In genomic region chr1:10803971-10804820, GRCh38 we compare ENCODE assay signal across 10 cellular contexts. TPM values are rescaled to one million over a fixed set of nuclear protein-coding genes. Genes with fewer than 3 reads are reported as not detected.
DNase-seq lines count a peak whose midpoint lies in the region; ATAC-seq and TF ChIP-seq lines count a peak whose summit lies in the region.
"Had no signal": no experiment of that assay in that cellular context is flagged by ENCODE, and none has a peak within 500 bp of the region (broad histone marks: within the 10 kb centered on the region; RNA-seq: fewer than 3 reads in every experiment).

No MANE protein-coding gene starts in this region.

- H3K27ac ChIP-seq in RWPE2 (ENCODE audit: poor library complexity, severe bottlenecking): peak overlapping the region; percentile 31

- no peak for TF ChIP-seq CTCF in RWPE2 (IDR thresholded peaks at IDR 0.05; ENCODE audit: poor library complexity, severe bottlenecking)

- no peaks in the 10 kb centered on the region for H3K27me3 ChIP-seq in RWPE2 (ENCODE audit: insufficient read depth, poor library complexity, severe bottlenecking)

- peaks cover 13% of the 10 kb centered on the region for H3K4me1 ChIP-seq in RWPE2 (ENCODE audit: insufficient read depth, poor library complexity, severe bottlenecking)

- H3K9me3 ChIP-seq in RWPE2 (ENCODE audit: severe bottlenecking): no peaks in the 10 kb centered on the region

- ATAC-seq in RWPE2 (ENCODE audit: low read depth) (peak; percentile 95), left colon (peak; percentile 92)

- intact Hi-C loops in left colon (cut with DNase I, micrococcal nuclease): no loop called here

- no peaks in the 10 kb centered on the region for H3K36me3 ChIP-seq in RWPE2 (ENCODE audit: low read depth)

- H3K4me3 ChIP-seq in RWPE2 (ENCODE audit: severe bottlenecking): no peak overlapping the region

- DNase-seq in stimulated activated CD4-positive, alpha-beta T cell treated with anti-CD3 and anti-CD28 coated beads, Interleukin-4, amount 100 ng/mL, for 1 hour: peak; percentile 16
- no peak for DNase-seq in stimulated activated CD4-positive, alpha-beta T cell treated with anti-CD3 and anti-CD28 coated beads, Interleukin-2, amount 100 ng/mL, for 48 hours
- no peak for DNase-seq in RWPE2 (ENCODE audit: low spot score)
- DNase-seq in left colon: peak; percentile 87 to 93
- no peak for DNase-seq in SIG-M5 (lab: John Stamatoyannopoulos, UW)
- DNase-seq in nucleus accumbens (lab: John Stamatoyannopoulos, UW): no peak
- DNase-seq in stimulated activated naive CD4-positive, alpha-beta T cell treated with Interleukin-2 at 50 U/mL for 16 hours (lab: John Stamatoyannopoulos, UW): no peak
- no peak for DNase-seq in AG20443 (ENCODE audit: low spot score)
- DNase-seq: CD4-positive, CD25-positive, alpha-beta regulatory T cell; NCI-H2081 had no signal

RNA-seq across cellular contexts. Expression of gene CASZ1, which starts 7.8 kb away (rescaled TPM):
- 10 to 100 TPM; 61.3 to 63.8 TPM for total RNA-seq in left colon

Comparison
In these comparisons a context has a peak if more than half of its experiments do, and no peak if none do; other contexts are left out.
1. DNase-seq: peak in stimulated activated CD4-positive, alpha-beta T cell treated with anti-CD3 and anti-CD28 coated beads, Interleukin-4, amount 100 ng/mL, for 1 hour (single experiment) and left colon (2 of 2); none in stimulated activated CD4-positive, alpha-beta T cell treated with anti-CD3 and anti-CD28 coated beads, Interleukin-2, amount 100 ng/mL, for 48 hours (0 of 2), RWPE2 (single experiment), SIG-M5 (single experiment), nucleus accumbens (0 of 56), stimulated activated naive CD4-positive, alpha-beta T cell treated with Interleukin-2 at 50 U/mL for 16 hours (single experiment) and AG20443 (single experiment).